9 cellular contexts compared by ENCODE assay signal in the genomic region with DNA sequence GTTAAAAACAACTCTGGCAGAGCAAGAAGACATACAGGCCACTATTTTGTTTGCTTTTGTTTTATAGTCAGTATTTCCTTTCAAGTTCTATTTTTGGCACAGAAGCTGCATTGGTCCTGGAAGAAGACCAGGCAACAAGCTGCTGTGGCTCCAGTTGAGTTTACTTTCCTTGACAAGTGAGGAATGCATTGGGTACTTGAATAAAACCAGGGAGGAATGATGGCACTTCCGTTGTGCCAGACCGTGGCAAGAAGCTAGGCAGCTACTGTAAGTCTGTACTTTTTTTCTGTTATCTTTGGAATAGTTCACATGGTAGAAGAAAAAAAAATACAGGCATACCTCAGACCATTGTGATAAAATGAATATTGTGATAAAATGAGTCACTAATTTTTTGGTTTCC.
DNase-seq lines count a peak whose midpoint lies in the region; ATAC-seq and TF ChIP-seq lines count a peak whose summit lies in the region.
"Had no signal": no experiment of that assay in that cellular context is flagged by ENCODE, and none has a peak within 500 bp of the region (broad histone marks: within the 10 kb centered on the region; RNA-seq: fewer than 3 reads in every experiment).

No MANE protein-coding gene starts in this region.

- no peak for TF ChIP-seq CTCF in progenitor cell of endocrine pancreas (IDR thresholded peaks at IDR 0.05; ENCODE audit: unreplicated experiment)

- no peaks in the 10 kb centered on the region for H3K27me3 Mint-ChIP-seq in effector memory CD8-positive, alpha-beta T cell
- no peaks in the 10 kb centered on the region for H3K27me3 Mint-ChIP-seq in progenitor cell of endocrine pancreas
- H3K27me3 Mint-ChIP-seq: dendritic cell treated with granulocyte-macrophage colony-stimulating factor and Interleukin-4, amounts not matched to agents 40 ng/mL and 50 ng/mL, for 4 days had no signal

- peaks cover 25 to 53% of the 10 kb centered on the region in 2 donors for H3K4me1 Mint-ChIP-seq in effector memory CD8-positive, alpha-beta T cell (ENCODE audit: low read depth in 2 of 2)
- H3K4me1 Mint-ChIP-seq in progenitor cell of endocrine pancreas (ENCODE audit: low read depth), result peaks cover 9% of the 10 kb centered on the region

- H3K36me3 Mint-ChIP-seq in effector memory CD8-positive, alpha-beta T cell (ENCODE audit: insufficient read depth), result peaks cover 18% of the 10 kb centered on the region
- peaks cover 20% of the 10 kb centered on the region for H3K36me3 Mint-ChIP-seq in progenitor cell of endocrine pancreas (ENCODE audit: insufficient read depth)

- H3K27ac Mint-ChIP-seq in effector memory CD8-positive, alpha-beta T cell, result peak overlapping the region; percentile 44 to 80
- H3K27ac Mint-ChIP-seq in progenitor cell of endocrine pancreas, result peak overlapping the region; percentile 62
- H3K27ac Mint-ChIP-seq: dendritic cell treated with granulocyte-macrophage colony-stimulating factor and Interleukin-4, amounts not matched to agents 40 ng/mL and 50 ng/mL, for 4 days had no signal

- H3K4me3 Mint-ChIP-seq in effector memory CD8-positive, alpha-beta T cell, result no peak overlapping the region
- H3K4me3 Mint-ChIP-seq in progenitor cell of endocrine pancreas (ENCODE audit: low read depth), result no peak overlapping the region
- H3K4me3 Mint-ChIP-seq: dendritic cell treated with granulocyte-macrophage colony-stimulating factor and Interleukin-4, amounts not matched to agents 40 ng/mL and 50 ng/mL, for 4 days had no signal

- ATAC-seq in effector memory CD8-positive, alpha-beta T cell (replicated peaks), result no peak
- ATAC-seq in HG02840 (IDR thresholded peaks at IDR 0.05; ENCODE audit: low FRiP score, unreplicated experiment) (no peak), GM21737 (IDR thresholded peaks at IDR 0.05; ENCODE audit: unreplicated experiment) (no peak)

- DNase-seq in EH (ENCODE audit: low read depth), result peak; percentile 95
- DNase-seq in NCI-H510A treated with DMSO at 0.1 percent for 48 hours (lab: John Stamatoyannopoulos, UW), result peak; percentile 81
- no peak for DNase-seq in effector memory CD8-positive, alpha-beta T cell
- DNase-seq in progenitor cell of endocrine pancreas (ENCODE audit: low spot score, unreplicated experiment), result no peak
- no peak for DNase-seq in stimulated activated CD4-positive, alpha-beta T cell treated with anti-CD3 and anti-CD28 coated beads, Interleukin-4, amount 100 ng/mL, for 4 hours
- DNase-seq in HuH-7.5 (ENCODE audit: low spot score), result no peak

- no peaks in the 10 kb centered on the region for H3K9me3 Mint-ChIP-seq in effector memory CD8-positive, alpha-beta T cell
- H3K9me3 Mint-ChIP-seq in progenitor cell of endocrine pancreas (ENCODE audit: low read depth), result peaks cover 7% of the 10 kb centered on the region
- H3K9me3 Mint-ChIP-seq: dendritic cell treated with granulocyte-macrophage colony-stimulating factor and Interleukin-4, amounts not matched to agents 40 ng/mL and 50 ng/mL, for 4 days had no signal

Comparison
In these comparisons a context has a peak if more than half of its experiments do, and no peak if none do; other contexts are left out.
1. DNase-seq: peak in EH (single experiment) and NCI-H510A treated with DMSO at 0.1 percent for 48 hours (single experiment); none in effector memory CD8-positive, alpha-beta T cell (0 of 3), progenitor cell of endocrine pancreas (single experiment), stimulated activated CD4-positive, alpha-beta T cell treated with anti-CD3 and anti-CD28 coated beads, Interleukin-4, amount 100 ng/mL, for 4 hours (0 of 2) and HuH-7.5 (single experiment).